Comparison of ENCODE assay signal across 8 cellular contexts in the genomic region with DNA sequence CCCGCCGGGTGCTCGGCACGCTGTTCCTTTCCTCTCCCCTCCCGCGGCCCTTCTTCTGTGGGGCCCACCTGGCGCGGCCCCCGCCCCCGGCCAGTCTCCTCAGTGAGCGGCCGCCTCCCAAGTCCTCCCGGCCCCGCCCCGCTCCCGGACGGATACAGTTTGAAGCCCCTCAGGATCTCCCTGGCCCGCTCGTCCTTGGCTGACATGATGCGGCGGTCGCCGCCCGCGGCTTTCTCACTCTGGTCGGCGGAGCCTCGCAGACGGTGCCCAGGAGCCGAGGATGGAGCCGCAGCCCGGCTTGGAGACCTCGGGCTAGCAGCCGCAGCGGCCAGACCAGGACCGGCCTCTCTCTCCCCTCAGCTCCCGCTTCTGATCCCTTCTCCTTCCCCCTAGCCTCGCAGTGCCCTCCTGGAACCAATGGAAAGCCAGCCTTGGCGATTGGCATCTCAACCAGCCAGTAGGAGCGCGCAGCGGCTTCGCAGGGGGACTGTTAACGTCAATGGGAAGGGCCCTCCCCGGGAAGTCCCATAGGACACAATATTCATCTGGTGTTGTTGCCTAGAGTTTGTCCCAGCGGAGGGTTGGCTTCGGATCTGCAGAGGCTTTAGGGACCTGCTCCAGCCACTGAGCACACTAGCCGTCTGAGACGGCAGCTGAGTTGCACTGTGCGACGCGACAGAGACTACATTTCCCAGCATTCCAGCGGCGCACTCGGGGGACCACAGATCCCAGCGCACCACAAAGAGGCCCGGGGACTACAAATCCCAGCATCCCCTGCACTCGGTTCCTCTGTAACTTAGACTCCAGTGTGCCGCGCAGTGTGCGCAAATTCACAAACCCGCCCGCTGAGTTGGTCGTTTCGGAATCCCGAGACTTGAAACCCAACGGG. TPM values are rescaled to one million over a fixed set of nuclear protein-coding genes. Genes with fewer than 3 reads are reported as not detected.
DNase-seq lines count a peak whose midpoint lies in the region; ATAC-seq and TF ChIP-seq lines count a peak whose summit lies in the region.

Gene PDE6D, minus strand, starts transcription at position 374 of the 889 bp plus-strand sequence. Its CDS starts 168 bp downstream, at position 206.

- peaks cover 51% of the 10 kb centered on the region for H3K4me1 Mint-ChIP-seq in T-helper 17 cell

- peak within 1 kb of the TSS; percentile 87 for H3K27ac ChIP-seq in upper lobe of right lung

- intact Hi-C loops in left cardiac atrium (cut with DNase I) = no loop called here
- intact Hi-C loops in posterior vena cava (cut with DNase I) = no loop called here
- intact Hi-C loops in upper lobe of right lung (cut with DNase I) = no loop called here

- H3K4me1 ChIP-seq in upper lobe of right lung = peaks cover 34% of the 10 kb centered on the region

- no peak for TF ChIP-seq CTCF in upper lobe of right lung (IDR thresholded peaks at IDR 0.05)

- H3K27me3 ChIP-seq in upper lobe of right lung = no peaks in the 10 kb centered on the region

- ATAC-seq in HG02885 (IDR thresholded peaks at IDR 0.05; ENCODE audit: poor library complexity, unreplicated experiment) (peak; percentile 86), T-helper 17 cell (peak; percentile 92), left cardiac atrium (peak; percentile 97 to 98), upper lobe of right lung (peak; percentile 98)

- H3K4me3 Mint-ChIP-seq in T-helper 17 cell = peak within 1 kb of the TSS; percentile 99

- no peaks in the 10 kb centered on the region for H3K36me3 ChIP-seq in upper lobe of right lung

- H3K9me3 ChIP-seq in T-helper 17 cell (ENCODE audit: control insufficient read depth, low read length, poor library complexity, severe bottlenecking) = no peaks in the 10 kb centered on the region
- H3K9me3 ChIP-seq in upper lobe of right lung = no peaks in the 10 kb centered on the region

- DNase-seq in NCI-H1694 treated with DMSO at 0.1 percent for 48 hours (lab: John Stamatoyannopoulos, UW) (peak; percentile 98), T-helper 17 cell (peak; percentile 88 to 95 (median 92)), amygdala (lab: John Stamatoyannopoulos, UW) (peak; percentile 87 to 99 (median 97)), left cardiac atrium (peak; percentile 97), posterior vena cava (ENCODE audit: low spot score) (peak; percentile 99), upper lobe of right lung (peak; percentile 99)

- peak; percentile 91 for TF ChIP-seq POLR2A in GM15510 (IDR thresholded peaks at IDR 0.05; ENCODE audit: borderline replicate concordance, extremely low read depth, insufficient read length)

- no peaks in the 10 kb centered on the region for H3K27me3 Mint-ChIP-seq in T-helper 17 cell

- peak within 1 kb of the TSS; percentile 91 for H3K4me3 ChIP-seq in upper lobe of right lung

- peak within 1 kb of the TSS; percentile 97 for H3K27ac Mint-ChIP-seq in T-helper 17 cell

- peaks cover 3% of the 10 kb centered on the region for H3K36me3 Mint-ChIP-seq in T-helper 17 cell (ENCODE audit: low read depth)

RNA-seq across cellular contexts. Expression of gene PDE6D, which starts in this region (rescaled TPM):
- total RNA-seq in T-helper 17 cell = 10 to 100 TPM; 19.3 to 21.6 TPM
- total RNA-seq in left cardiac atrium = 10 to 100 TPM; 16.6 to 18.8 TPM
- total RNA-seq in posterior vena cava = 10 to 100 TPM; 21.4 to 22.0 TPM
- total RNA-seq in upper lobe of right lung = 18.7 TPM

Comparison
In these comparisons a context has a peak if more than half of its experiments do, and no peak if none do; other contexts are left out.
1. Peak in every context shown above with its lines: DNase-seq, ATAC-seq, H3K4me3 ChIP-seq and H3K27ac ChIP-seq.